8 cellular contexts compared by ENCODE assay signal in the genomic region with DNA sequence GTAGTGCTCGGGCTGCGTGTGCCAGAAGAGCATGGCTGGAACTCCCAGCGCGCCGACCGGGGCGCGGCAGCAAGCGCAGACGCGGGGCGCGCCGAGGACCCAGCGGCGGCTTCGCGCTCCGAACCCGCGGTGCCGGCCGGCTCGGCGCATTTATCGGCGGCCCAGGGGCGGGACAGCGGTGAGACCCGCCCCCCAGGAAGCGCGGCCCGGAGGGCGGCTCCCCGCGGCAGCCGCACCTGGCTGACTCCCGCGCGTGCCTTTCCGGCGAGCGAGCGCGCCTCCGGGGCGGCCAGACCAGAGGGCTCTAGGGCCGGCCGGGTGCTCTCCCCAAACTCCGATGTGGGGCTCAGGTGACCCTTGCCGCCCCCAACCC. TPM values are rescaled to one million over a fixed set of nuclear protein-coding genes. Genes with fewer than 3 reads are reported as not detected.
DNase-seq lines count a peak whose midpoint lies in the region; ATAC-seq, FAIRE-seq and TF ChIP-seq lines count a peak whose summit lies in the region.

A gene with protein sequence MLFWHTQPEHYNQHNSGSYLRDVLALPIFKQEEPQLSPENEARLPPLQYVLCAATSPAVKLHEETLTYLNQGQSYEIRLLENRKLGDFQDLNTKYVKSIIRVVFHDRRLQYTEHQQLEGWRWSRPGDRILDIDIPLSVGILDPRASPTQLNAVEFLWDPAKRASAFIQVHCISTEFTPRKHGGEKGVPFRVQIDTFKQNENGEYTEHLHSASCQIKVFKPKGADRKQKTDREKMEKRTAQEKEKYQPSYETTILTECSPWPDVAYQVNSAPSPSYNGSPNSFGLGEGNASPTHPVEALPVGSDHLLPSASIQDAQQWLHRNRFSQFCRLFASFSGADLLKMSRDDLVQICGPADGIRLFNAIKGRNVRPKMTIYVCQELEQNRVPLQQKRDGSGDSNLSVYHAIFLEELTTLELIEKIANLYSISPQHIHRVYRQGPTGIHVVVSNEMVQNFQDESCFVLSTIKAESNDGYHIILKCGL (minus strand): TSS at position 126 of the 373 bp plus-strand sequence. CDS start 93 bp downstream, at position 33.

- H3K27ac ChIP-seq in GM12878 (ENCODE audit: control insufficient read depth, insufficient read depth) (no peak within 1 kb of the TSS), right lobe of liver (no peak within 1 kb of the TSS), thoracic aorta (no peak within 1 kb of the TSS)

- TF ChIP-seq CTCF in GM12878 (IDR thresholded peaks at IDR 0.05 in 2 of 3, conservative IDR thresholded peaks at IDR 0.05 in 1 of 3; ENCODE audit: control insufficient read depth in 2 of 3, extremely low read depth in 1 of 3, insufficient read depth in 1 of 3, low read depth in 3 of 3, low read length in 3 of 3) (no peak), right lobe of liver (IDR thresholded peaks at IDR 0.05) (no peak), thoracic aorta (IDR thresholded peaks at IDR 0.05) (no peak)

- POLR2A ChIA-PET in GM12878 (lab: Charles Lee), result no interaction called here

- no peak within 1 kb of the TSS for H3K9ac ChIP-seq in GM12878 (ENCODE audit: control insufficient read depth, insufficient read depth, low read length)

- TF ChIP-seq EP300 in GM12878 (IDR thresholded peaks at IDR 0.05; ENCODE audit: borderline replicate concordance in 1 of 2, control insufficient read depth in 1 of 2, low read depth in 2 of 2, low read length in 2 of 2), result no peak

- no peak for TF ChIP-seq RAD21 in GM12878 (IDR thresholded peaks at IDR 0.05; ENCODE audit: insufficient read depth, low read depth, low read length)

- SMC1A ChIA-PET in GM12878 (lab: Charles Lee; ENCODE audit: uncharacterized antibody, unreplicated experiment), result no interaction called here

- H3K36me3 ChIP-seq in GM12878 (ENCODE audit: control insufficient read depth in 2 of 2, insufficient read depth in 2 of 2, low read length in 1 of 2), result no peaks in the 10 kb centered on the region
- H3K36me3 ChIP-seq in right lobe of liver, result no peaks in the 10 kb centered on the region
- no peaks in the 10 kb centered on the region for H3K36me3 ChIP-seq in thoracic aorta

- H2AFZ ChIP-seq in GM12878 (ENCODE audit: control insufficient read depth, low read depth, low read length), result no peak within 1 kb of the TSS

- no peaks in the 10 kb centered on the region for H3K4me1 ChIP-seq in GM12878 (ENCODE audit: control insufficient read depth, insufficient read depth, low read length)
- H3K4me1 ChIP-seq in right lobe of liver, result peaks cover 0 to 35% (median 7%) of the 10 kb centered on the region in 4 donors
- peaks cover 2 to 17% of the 10 kb centered on the region in 2 donors for H3K4me1 ChIP-seq in thoracic aorta (ENCODE audit: control insufficient read depth in 1 of 2, low read depth in 2 of 2)

- CTCF ChIA-PET in GM12878 (lab: Yijun Ruan, JAX), result no interaction called here

- no peaks in the 10 kb centered on the region for H4K20me1 ChIP-seq in GM12878 (ENCODE audit: control insufficient read depth, insufficient read depth)

- peak within 1 kb of the TSS; percentile 42 for H3K4me2 ChIP-seq in GM12878 (ENCODE audit: control insufficient read depth, insufficient read depth)

- intact Hi-C loops in GM12878 (cut with micrococcal nuclease; ENCODE audit: unreplicated experiment), result no loop called here
- intact Hi-C loops in right lobe of liver (cut with DNase I), result no loop called here

- H3K79me2 ChIP-seq in GM12878 (ENCODE audit: control insufficient read depth, insufficient read depth, low read length), result no peaks in the 10 kb centered on the region

- in situ Hi-C loops in GM12878 (cut with MboI), result no loop called here

- WGBS in GM12878 (ENCODE audit: insufficient coverage, insufficient replicate concordance, low lambda C conversion rate, missing lambda C conversion rate), result 5% methylated on average over 45 of the region's 51 CpGs
- no CpG with 5 or more reads among the region's 51 CpGs for WGBS in right lobe of liver (ENCODE audit: insufficient coverage, low coverage, low lambda C conversion rate, missing lambda C conversion rate)

- ATAC-seq in GM18505 (IDR thresholded peaks at IDR 0.05; ENCODE audit: unreplicated experiment), result peak; percentile 72
- ATAC-seq in GM12878, result peak; percentile 53
- peak; percentile 48 to 75 (median 50) for ATAC-seq in right lobe of liver
- no peak for ATAC-seq in thoracic aorta (ENCODE audit: insufficient number of reproducible peaks, low FRiP score, low read depth)

- peak within 1 kb of the TSS; percentile 50; the same call in 1 of the 2 replicates for H3K4me3 ChIP-seq in GM12878
- peak within 1 kb of the TSS; percentile 22 to 53 (median 44) for H3K4me3 ChIP-seq in right lobe of liver
- peak within 1 kb of the TSS; percentile 60 for H3K4me3 ChIP-seq in thoracic aorta

- H3K9me3 ChIP-seq in GM12878 (replicated peaks; ENCODE audit: control insufficient read depth, insufficient read depth, low read length) (no peaks in the 10 kb centered on the region), right lobe of liver (no peaks in the 10 kb centered on the region), thoracic aorta (no peaks in the 10 kb centered on the region)

- TF ChIP-seq POLR2A in GM18505 (IDR thresholded peaks at IDR 0.05; ENCODE audit: borderline replicate concordance, extremely low read depth, insufficient read depth, insufficient read length), result no peak
- no peak for TF ChIP-seq POLR2A in GM12878 (IDR thresholded peaks at IDR 0.05; ENCODE audit: low read depth, low read length)
- TF ChIP-seq POLR2A in right lobe of liver (IDR thresholded peaks at IDR 0.05), result peak; percentile 23

- no TSS peak for BruUV-seq in GM12878 (replicated peaks; lab: Mats Ljungman, UMichigan)

- DNase-seq in 8988T (peak; percentile 88), NCI-H2196 (lab: John Stamatoyannopoulos, UW; ENCODE audit: unreplicated experiment) (peak; percentile 83), GM12878 (ENCODE audit: low read depth, low spot score) (no peak), right lobe of liver (peak in 1 of 3 donors; percentile 36), thoracic aorta (ENCODE audit: low spot score) (no peak), amniotic stem cell (lab: John Stamatoyannopoulos, UW) (no peak)
- DNase-seq in effector CD8-positive, alpha-beta T cell (lab: John Stamatoyannopoulos, UW), result no peak

- RAD21 ChIA-PET in GM12878 (lab: Charles Lee; ENCODE audit: unreplicated experiment), result no interaction called here

- FAIRE-seq in GM12878 (lab: Jason Lieb, UNC), result no peak

- peaks cover 4 to 5% of the 10 kb centered on the region in 2 experiments; a peak in 3 of 4 replicates for H3K27me3 ChIP-seq in GM12878 (replicated peaks in 1 of 2; ENCODE audit: control insufficient read depth in 2 of 2, insufficient read depth in 2 of 2, low read length in 1 of 2)
- no peaks in the 10 kb centered on the region for H3K27me3 ChIP-seq in right lobe of liver
- peaks cover 5% of the 10 kb centered on the region for H3K27me3 ChIP-seq in thoracic aorta (replicated peaks; ENCODE audit: insufficient read depth)

TF ChIP-seq in GM12878, 131 proteins besides CTCF, POLR2A, EP300 and RAD21:
- peak; percentile 86 for TF ChIP-seq HDAC6 (IDR thresholded peaks at IDR 0.05; ENCODE audit: unreplicated experiment)
- no peak for TF ChIP-seq BHLHE40 (IDR thresholded peaks at IDR 0.05; ENCODE audit: borderline replicate concordance in 1 of 2, low read depth in 2 of 2, low read length in 1 of 2)

RNA-seq across cellular contexts. Expression of the gene that starts here (rescaled TPM):
- 0.10 TPM in 2 replicates for total RNA-seq in GM12878 (2013; cell fraction: nucleolus; rRNA removed)
- total RNA-seq in GM12878 (2014; rRNA removed) (0.06 and 0.11 TPM in 2 replicates), GM12878 (2014; rRNA removed; fragmentation: Illumina TruSeq; extraction: Trizol) (0.04 and 0.09 TPM in 2 replicates), GM12878 (2021) (0.21 TPM in 2 replicates), right lobe of liver (1 to 10 TPM in 1 of 6 experiments, under 1 TPM in 5; 0.26 to 1.7 (median 0.34) TPM), thoracic aorta (1 to 10 TPM; 1.1 to 3.4 TPM)
- 0.34 TPM for polyA plus RNA-seq in GM12878 (2011; ENCODE audit: low read depth)
- polyA plus RNA-seq in GM12878 (2011; rRNA removed) (0.01 and 0.10 TPM in 2 replicates), GM12878 (2014; fragmentation: Illumina TruSeq; extraction: Trizol) (0.10 and 0.14 TPM in 2 replicates), GM12878 (2014; fragmentation: Nextera tagmentation; extraction: Ambion mirVana) (under 1 TPM; 0.02 to 0.05 TPM), GM12878 (2014; rRNA removed) (0.13 and 0.14 TPM in 2 replicates), GM12878 (2016; fragmentation: Nextera tagmentation; extraction: Ambion mirVana) (under 1 TPM in 1 of 2 experiments, not detected in 1; 0.09 TPM)
- 0.03 and 0.12 TPM in 2 replicates for polyA plus RNA-seq in GM12878 (2011; cell fraction: cytosol; rRNA removed)
- polyA plus RNA-seq in GM12878 (2011; cell fraction: nucleus; rRNA removed), result 0.16 and 0.69 TPM in 2 replicates
- polyA plus RNA-seq in GM12878 (2012), result 0.47 and 0.73 TPM in 2 replicates
- polyA minus RNA-seq in GM12878 (2011; rRNA and poly(A)+ RNA removed), result under 0.01 TPM in 1 of 2 replicates, not detected in the other
- not detected in 2 replicates for polyA minus RNA-seq in GM12878 (2011; cell fraction: cytosol; rRNA and poly(A)+ RNA removed)
- polyA minus RNA-seq in GM12878 (2011; cell fraction: nucleus; rRNA and poly(A)+ RNA removed), result under 0.01 and 0.29 TPM in 2 replicates

Comparison
In these comparisons a context has a peak if more than half of its experiments do, and no peak if none do; other contexts are left out.
1. Peak in ATAC-seq, H3K4me3 ChIP-seq and H3K4me2 ChIP-seq in GM12878; RNA of the gene not detected or under 1 TPM.
2. DNase-seq: peak in 8988T (single experiment) and NCI-H2196 (single experiment); none in GM12878 (single experiment), thoracic aorta (single experiment), amniotic stem cell (single experiment) and effector CD8-positive, alpha-beta T cell (single experiment).
3. Peak in every context shown above with its lines, with median percentiles within 50 percentile points of each other: H3K4me3 ChIP-seq.